In genomic region chr3:88334187-88334868, GRCh38 we compare ENCODE assay signal across 29 cellular contexts.
"Had no signal": no experiment of that assay in that cellular context is flagged by ENCODE, and none has a peak within 500 bp of the region (broad histone marks: within the 10 kb centered on the region; RNA-seq: fewer than 3 reads in every experiment).

No MANE protein-coding gene starts in this region.

- ATAC-seq: activated T-helper 17 cell treated with anti-CD3 and anti-CD28 coated beads, Interleukin-2, amount 50 U/mL, for 72 hours; left colon; lower lobe of right lung; mucosa of descending colon; stimulated activated memory B cell treated with anti-CD40 and anti-IgM and Interleukin-4, amounts not matched to agents 10 μg/mL and 1 μg/mL and 100 μg/mL, for 72 hours; T-cell had no signal

- H3K4me3 ChIP-seq: cardiac muscle cell, lower lobe of right lung, mucosa of descending colon, sigmoid colon, smooth muscle cell, stomach, testis, uterus had no signal

- H3K4me1 ChIP-seq: lower lobe of right lung, sigmoid colon, stomach, testis, uterus had no signal

- H3K4me3 Mint-ChIP-seq: activated naive CD8-positive, alpha-beta T cell treated with anti-CD3 and anti-CD28 coated beads for 36 hours; activated T-cell treated with anti-CD3 and anti-CD28 coated beads, Interleukin-2, amount 50 U/mL, for 24 hours; activated T-helper 17 cell treated with anti-CD3 and anti-CD28 coated beads, Interleukin-2, amount 50 U/mL, for 72 hours; neural crest cell; stimulated activated memory B cell treated with anti-CD40 and anti-IgM and Interleukin-4, amounts not matched to agents 10 μg/mL and 1 μg/mL and 100 μg/mL, for 72 hours; T-cell; T-helper 2 cell treated with Interferon-gamma antibody and Interleukin-4, amounts not matched to agents 5 μg/mL and 100 μg/mL, for 36 hours had no signal

- H3K27me3 ChIP-seq: cardiac muscle cell, sigmoid colon, stomach, testis, uterus had no signal

- H3K4me1 Mint-ChIP-seq: activated naive CD8-positive, alpha-beta T cell treated with anti-CD3 and anti-CD28 coated beads for 36 hours; activated T-helper 17 cell treated with anti-CD3 and anti-CD28 coated beads, Interleukin-2, amount 50 U/mL, for 72 hours; naive B cell; neural crest cell; stimulated activated memory B cell treated with anti-CD40 and anti-IgM and Interleukin-4, amounts not matched to agents 10 μg/mL and 1 μg/mL and 100 μg/mL, for 72 hours; T-cell had no signal

- H3K27ac Mint-ChIP-seq: activated naive CD8-positive, alpha-beta T cell treated with anti-CD3 and anti-CD28 coated beads for 36 hours; activated T-cell treated with anti-CD3 and anti-CD28 coated beads, Interleukin-2, amount 50 U/mL, for 24 hours; activated T-helper 17 cell treated with anti-CD3 and anti-CD28 coated beads, Interleukin-2, amount 50 U/mL, for 72 hours; naive B cell; stimulated activated memory B cell treated with anti-CD40 and anti-IgM and Interleukin-4, amounts not matched to agents 10 μg/mL and 1 μg/mL and 100 μg/mL, for 72 hours; T-cell; T-helper 2 cell treated with Interferon-gamma antibody and Interleukin-4, amounts not matched to agents 5 μg/mL and 100 μg/mL, for 36 hours had no signal

- H3K27ac ChIP-seq: cardiac muscle cell, lower lobe of right lung, sigmoid colon, stomach, testis, uterus, WERI-Rb-1 had no signal

- DNase-seq: activated CD4-positive, CD25-positive, alpha-beta regulatory T cell treated with anti-CD3 and anti-CD28 coated beads, Interleukin-2, amount 50 U/mL, for 72 hours; activated CD8-positive, alpha-beta memory T cell treated with anti-CD3 and anti-CD28 coated beads for 24 hours; activated CD8-positive, alpha-beta memory T cell treated with anti-CD3 and anti-CD28 coated beads, Interleukin-2, amount 50 U/mL, for 4 hours; activated naive CD4-positive, alpha-beta T cell treated with Interleukin-2 at 50 U/mL for 16 hours; activated naive CD8-positive, alpha-beta T cell treated with anti-CD3 and anti-CD28 coated beads for 36 hours; activated T-cell treated with anti-CD3 and anti-CD28 coated beads, Interleukin-2, amount 50 U/mL, for 24 hours; amniotic stem cell; effector memory CD4-positive, alpha-beta T cell; foreskin fibroblast; left colon; lower lobe of right lung; mesendoderm; mucosa of descending colon; naive B cell; occipital lobe; sigmoid colon; stimulated activated CD4-positive, alpha-beta T cell treated with anti-CD3 and anti-CD28 coated beads, Interleukin-15, amount 100 ng/mL, for 24 hours; stomach; T-cell; testis; trophoblast cell; uterus; WERI-Rb-1 had no signal

- H3K27me3 Mint-ChIP-seq: activated naive CD8-positive, alpha-beta T cell treated with anti-CD3 and anti-CD28 coated beads for 36 hours; activated T-cell treated with anti-CD3 and anti-CD28 coated beads, Interleukin-2, amount 50 U/mL, for 24 hours; activated T-helper 17 cell treated with anti-CD3 and anti-CD28 coated beads, Interleukin-2, amount 50 U/mL, for 72 hours; naive B cell; stimulated activated memory B cell treated with anti-CD40 and anti-IgM and Interleukin-4, amounts not matched to agents 10 μg/mL and 1 μg/mL and 100 μg/mL, for 72 hours; T-cell had no signal

- H3K36me3 Mint-ChIP-seq: activated naive CD8-positive, alpha-beta T cell treated with anti-CD3 and anti-CD28 coated beads for 36 hours; T-cell had no signal

- H3K36me3 ChIP-seq: cardiac muscle cell, lower lobe of right lung, sigmoid colon, stomach, uterus, WERI-Rb-1 had no signal

- H3K9me3 ChIP-seq: lower lobe of right lung, mucosa of descending colon, sigmoid colon, testis, uterus had no signal
